ENCODE assay signal across 8 cellular contexts in the genomic region with DNA sequence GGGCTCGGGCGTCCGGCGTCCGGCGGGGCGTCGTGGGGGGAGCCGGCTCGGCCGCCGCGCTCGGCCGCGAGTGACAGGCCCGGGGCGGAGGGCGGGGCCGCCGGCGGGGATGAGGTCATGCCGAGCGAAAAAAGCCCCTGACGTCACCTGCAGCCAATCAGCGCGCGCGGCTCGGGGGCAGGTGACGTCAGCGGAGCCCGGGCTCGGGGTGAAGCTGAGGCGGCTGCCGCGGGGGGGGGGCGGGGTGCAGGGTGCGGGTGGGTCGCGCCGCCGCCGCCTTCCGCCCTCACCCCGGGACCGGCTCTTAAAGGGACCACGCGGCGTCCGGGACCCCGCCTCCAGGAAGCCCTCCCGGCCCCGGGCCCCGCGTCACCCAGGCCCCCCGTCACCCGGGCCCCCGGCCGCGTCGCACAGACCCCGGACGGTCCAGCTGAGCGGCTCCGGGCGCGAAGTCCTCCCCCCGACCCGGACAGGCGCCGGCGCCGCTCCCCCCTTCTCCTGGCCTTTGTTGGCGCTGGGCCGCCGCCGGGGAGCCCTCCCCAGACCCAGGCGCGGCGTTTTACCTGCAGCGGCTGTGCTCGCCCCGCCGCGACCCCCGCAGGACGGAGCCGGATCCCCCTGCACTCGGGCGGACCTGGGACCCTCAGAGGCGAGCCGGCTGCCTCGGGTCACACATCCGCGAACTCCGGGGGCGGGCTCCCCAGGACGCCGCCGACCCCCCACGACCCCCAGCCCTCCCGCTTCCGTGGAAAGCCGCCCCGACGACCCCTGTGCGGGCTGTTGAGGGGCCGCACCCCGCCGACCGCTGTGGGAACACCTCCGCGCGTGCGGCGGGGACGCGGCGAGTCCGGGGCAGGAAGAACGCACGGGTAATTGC. TPM values are rescaled to one million over a fixed set of nuclear protein-coding genes. Genes with fewer than 3 reads are reported as not detected.
DNase-seq lines count a peak whose midpoint lies in the region; ATAC-seq and FAIRE-seq lines count a peak whose summit lies in the region.

A gene with protein sequence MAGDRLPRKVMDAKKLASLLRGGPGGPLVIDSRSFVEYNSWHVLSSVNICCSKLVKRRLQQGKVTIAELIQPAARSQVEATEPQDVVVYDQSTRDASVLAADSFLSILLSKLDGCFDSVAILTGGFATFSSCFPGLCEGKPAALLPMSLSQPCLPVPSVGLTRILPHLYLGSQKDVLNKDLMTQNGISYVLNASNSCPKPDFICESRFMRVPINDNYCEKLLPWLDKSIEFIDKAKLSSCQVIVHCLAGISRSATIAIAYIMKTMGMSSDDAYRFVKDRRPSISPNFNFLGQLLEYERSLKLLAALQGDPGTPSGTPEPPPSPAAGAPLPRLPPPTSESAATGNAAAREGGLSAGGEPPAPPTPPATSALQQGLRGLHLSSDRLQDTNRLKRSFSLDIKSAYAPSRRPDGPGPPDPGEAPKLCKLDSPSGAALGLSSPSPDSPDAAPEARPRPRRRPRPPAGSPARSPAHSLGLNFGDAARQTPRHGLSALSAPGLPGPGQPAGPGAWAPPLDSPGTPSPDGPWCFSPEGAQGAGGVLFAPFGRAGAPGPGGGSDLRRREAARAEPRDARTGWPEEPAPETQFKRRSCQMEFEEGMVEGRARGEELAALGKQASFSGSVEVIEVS (minus strand): TSS at position 72 of the 877 bp plus-strand sequence. CDS start 6,445 bp downstream, outside the sequence.

- no peaks in the 10 kb centered on the region for H3K27me3 ChIP-seq in small intestine (ENCODE audit: control insufficient read depth in 2 of 2, insufficient read depth in 2 of 2, low read length in 2 of 2)

- in situ Hi-C loops in G401 (cut with HindIII; ENCODE audit: low sequenced_read_pairs) = no loop called here

- peak within 1 kb of the TSS; percentile 71 to 88 for H3K27ac ChIP-seq in small intestine (ENCODE audit: low read depth in 1 of 2, low read length in 1 of 2)

- peak within 1 kb of the TSS; percentile 61 to 76 for H3K4me3 ChIP-seq in small intestine (ENCODE audit: low read depth in 1 of 2, low read length in 2 of 2)

- DNase-seq in G401 (ENCODE audit: low spot score) (peak; percentile 92), NCI-H2171 treated with DMSO at 0.1 percent for 48 hours (lab: John Stamatoyannopoulos, UW) (peak; percentile 64), cerebellar cortex (ENCODE audit: low spot score) (peak; percentile 88), iris pigment epithelial cell (ENCODE audit: low read depth) (peak; percentile 79), small intestine (peak; percentile 89)
- DNase-seq in activated CD4-positive, alpha-beta T cell treated with anti-CD3 and anti-CD28 coated beads for 24 hours (ENCODE audit: low read depth in 2 of 2) = peak; percentile 87 to 89

- H3K36me3 ChIP-seq in small intestine (ENCODE audit: control insufficient read depth in 2 of 2, insufficient read depth in 2 of 2, low read length in 2 of 2) = no peaks in the 10 kb centered on the region

- no peaks in the 10 kb centered on the region for H3K9me3 ChIP-seq in small intestine (ENCODE audit: control insufficient read depth, low read depth)

- peaks cover 0 to 2% of the 10 kb centered on the region in 2 donors for H3K4me1 ChIP-seq in small intestine (ENCODE audit: control insufficient read depth in 2 of 2, insufficient read depth in 1 of 2, low read depth in 1 of 2, low read length in 1 of 2)

- ATAC-seq in HG02852 (IDR thresholded peaks at IDR 0.05; ENCODE audit: unreplicated experiment) (peak; percentile 50), HG02840 (IDR thresholded peaks at IDR 0.05; ENCODE audit: low FRiP score, unreplicated experiment) (no peak)

- no peak for FAIRE-seq in small intestine (lab: Jason Lieb, UNC)

- WGBS in small intestine, 3 donors = 0 to 1% (median 1%) methylated on average over 56 to 120 of the region's 123 CpGs

RNA-seq across cellular contexts. Expression of the gene that starts here (rescaled TPM):
- 1.5 and 8.9 TPM in 2 replicates for total RNA-seq in G401 (2014; rRNA removed; shearing (Covaris generic))
- polyA plus RNA-seq in small intestine = 1 to 10 TPM; 3.1 to 8.1 (median 6.0) TPM
